1 cellular context compared by ENCODE assay signal in genomic region chr6:142902636-142903053, GRCh38.
TF ChIP-seq lines count a peak whose summit lies in the region.

No MANE protein-coding gene starts in this region.

TF ChIP-seq in GM23338, 12 proteins besides CTCF, POLR2A, EP300 and RAD21 (continued from another document):
- no peak for TF ChIP-seq ZNF331 (CRISPR knock-in tag; IDR thresholded peaks at IDR 0.05; ENCODE audit: low read depth)
- no peak for TF ChIP-seq CREB1 (CRISPR knock-in tag; IDR thresholded peaks at IDR 0.05; ENCODE audit: low read depth)
- TF ChIP-seq ETS1 (IDR thresholded peaks at IDR 0.05): no peak
- TF ChIP-seq JUNB (IDR thresholded peaks at IDR 0.05; ENCODE audit: unreplicated experiment): no peak
TF ChIP-seq in GM23338: peak in this region for 0.
